18 cellular contexts compared by ENCODE assay signal in the genomic region with DNA sequence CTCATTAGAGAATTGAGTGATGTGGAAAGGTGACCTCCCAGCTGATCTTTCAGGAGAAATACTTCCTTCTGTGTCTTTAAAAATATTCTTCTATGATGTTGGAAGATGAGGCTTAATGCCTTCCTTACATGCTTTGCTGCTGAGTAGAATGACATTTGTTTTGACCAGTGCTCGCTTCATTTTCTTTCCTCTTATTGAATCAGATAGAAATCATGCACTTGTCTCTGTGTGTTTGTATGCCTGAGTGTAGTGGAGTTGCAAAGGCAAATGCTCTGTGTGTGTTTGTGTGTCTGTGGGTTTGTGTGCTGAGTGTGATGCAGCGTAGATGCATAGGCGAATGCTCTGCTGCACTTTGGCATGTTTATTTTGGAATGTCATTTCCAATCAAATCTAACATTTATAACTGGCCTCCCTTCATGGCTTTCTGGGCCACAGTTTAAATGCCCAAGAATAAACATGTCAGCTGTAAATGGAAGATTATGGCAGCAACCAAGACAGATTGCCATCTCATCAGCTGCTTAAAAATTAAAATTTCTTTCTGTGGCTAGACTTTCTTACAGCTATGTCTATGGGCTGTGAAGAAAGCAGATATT.
DNase-seq lines count a peak whose midpoint lies in the region; ATAC-seq, FAIRE-seq and TF ChIP-seq lines count a peak whose summit lies in the region.
"Had no signal": no experiment of that assay in that cellular context is flagged by ENCODE, and none has a peak within 500 bp of the region (broad histone marks: within the 10 kb centered on the region; RNA-seq: fewer than 3 reads in every experiment).

No MANE protein-coding gene starts in this region.

- H3K4me3 ChIP-seq in bronchial epithelial cell (ENCODE audit: low read depth, low read length) (no peak overlapping the region), coronary artery (no peak overlapping the region), left lung (no peak overlapping the region)
- H3K4me3 ChIP-seq: GM23248 had no signal

- DNase-seq in G401 (ENCODE audit: low spot score) (peak; percentile 42), bronchial epithelial cell (ENCODE audit: low read depth) (no peak), mesothelial cell of epicardium (ENCODE audit: low spot score in 2 of 2, unreplicated experiment in 2 of 2) (no peak), coronary artery (ENCODE audit: low spot score) (no peak), left lung (no peak)
- DNase-seq: CD8-positive, alpha-beta T cell; COR-L47; DMS153; DND-41; GM23248; H7 had no signal

- peaks cover 21% of the 10 kb centered on the region for H3K9me3 Mint-ChIP-seq in mesothelial cell of epicardium
- H3K9me3 Mint-ChIP-seq: CD8-positive, alpha-beta T cell had no signal

- H3K4me1 Mint-ChIP-seq in mesothelial cell of epicardium = peaks cover 20% of the 10 kb centered on the region
- H3K4me1 Mint-ChIP-seq: B cell, CD14-positive monocyte had no signal

- ATAC-seq in HG02840 (IDR thresholded peaks at IDR 0.05; ENCODE audit: low FRiP score, unreplicated experiment) = no peak
- ATAC-seq in left lung = no peak
- ATAC-seq in HG02623 (IDR thresholded peaks at IDR 0.05; ENCODE audit: unreplicated experiment) = no peak
- ATAC-seq: CD8-positive, alpha-beta T cell had no signal

- H3K27ac Mint-ChIP-seq in mesothelial cell of epicardium = peak overlapping the region; percentile 1
- H3K27ac Mint-ChIP-seq: B cell; CD14-positive monocyte; CD8-positive, alpha-beta T cell had no signal

- H3K9me3 ChIP-seq in left lung = no peaks in the 10 kb centered on the region

- H3K4me1 ChIP-seq in left lung = no peaks in the 10 kb centered on the region

- FAIRE-seq in bronchial epithelial cell (lab: Jason Lieb, UNC) = peak; percentile 50
- FAIRE-seq: A204.1, D721Med, GM12891 had no signal

- no peak overlapping the region for H3K4me3 Mint-ChIP-seq in mesothelial cell of epicardium
- H3K4me3 Mint-ChIP-seq: B cell; CD14-positive monocyte; CD8-positive, alpha-beta T cell had no signal

- H3K27me3 ChIP-seq in bronchial epithelial cell (ENCODE audit: control insufficient read depth, insufficient read depth, low read length) (no peaks in the 10 kb centered on the region), left lung (no peaks in the 10 kb centered on the region)

- H3K27me3 Mint-ChIP-seq in mesothelial cell of epicardium (ENCODE audit: low read depth) = no peaks in the 10 kb centered on the region
- H3K27me3 Mint-ChIP-seq: B cell had no signal

- intact Hi-C loops in left lung (cut with DNase I) = no loop called here

- H3K27ac ChIP-seq in coronary artery (no peak overlapping the region), left lung (no peak overlapping the region)
- H3K27ac ChIP-seq: GM23248 had no signal

- H3K36me3 Mint-ChIP-seq in mesothelial cell of epicardium = no peaks in the 10 kb centered on the region
- H3K36me3 Mint-ChIP-seq: CD14-positive monocyte; CD8-positive, alpha-beta T cell had no signal

- in situ Hi-C loops in G401 (cut with HindIII; ENCODE audit: low sequenced_read_pairs) = no loop called here

- H3K36me3 ChIP-seq in bronchial epithelial cell (ENCODE audit: control insufficient read depth, insufficient read depth, low read length) (no peaks in the 10 kb centered on the region), left lung (no peaks in the 10 kb centered on the region)

- TF ChIP-seq CTCF in bronchial epithelial cell (IDR thresholded peaks at IDR 0.05; ENCODE audit: insufficient read depth, low read length, severe bottlenecking) (no peak), mesothelial cell of epicardium (IDR thresholded peaks at IDR 0.05; ENCODE audit: unreplicated experiment) (no peak), coronary artery (IDR thresholded peaks at IDR 0.05) (no peak), left lung (IDR thresholded peaks at IDR 0.05) (no peak)
